Comparison of ENCODE assay signal across 8 cellular contexts in genomic region chr7:47453093-47454056, GRCh38.
DNase-seq lines count a peak whose midpoint lies in the region; ATAC-seq, FAIRE-seq and TF ChIP-seq lines count a peak whose summit lies in the region.

No MANE protein-coding gene starts in this region.

- H3K79me2 ChIP-seq in astrocyte (ENCODE audit: insufficient read depth, low read length) = peaks cover 59% of the 10 kb centered on the region

- no peaks in the 10 kb centered on the region for H3K9me3 Mint-ChIP-seq in astrocyte (ENCODE audit: unreplicated experiment)

- no peaks in the 10 kb centered on the region for H3K27me3 Mint-ChIP-seq in astrocyte (ENCODE audit: low read depth, unreplicated experiment)

- H3K9ac ChIP-seq in astrocyte (ENCODE audit: low read length) (peak overlapping the region; percentile 75), kidney (ENCODE audit: low read length in 2 of 2) (peak overlapping the region; percentile 66 to 73)

- peak in 1 of 2 donors; percentile 31 for TF ChIP-seq POLR2A in suprapubic skin (IDR thresholded peaks at IDR 0.05)

- TF ChIP-seq CTCF in astrocyte (IDR thresholded peaks at IDR 0.05; ENCODE audit: insufficient read depth, low read depth, low read length) (no peak), kidney (IDR thresholded peaks at IDR 0.05; ENCODE audit: borderline replicate concordance, extremely low read depth, insufficient read depth) (no peak), suprapubic skin (IDR thresholded peaks at IDR 0.05) (no peak)

- H3K4me3 ChIP-seq in astrocyte (ENCODE audit: insufficient read depth, low read depth, low read length) (peak overlapping the region; percentile 13), kidney (ENCODE audit: low read length in 2 of 2) (peak overlapping the region; percentile 1 to 32), suprapubic skin (peak overlapping the region; percentile 25)

- peak; percentile 90 for DNase-seq in HT1080 (ENCODE audit: low read depth)
- peak; percentile 90 for DNase-seq in astrocyte (ENCODE audit: low read depth)
- DNase-seq in kidney = peak; percentile 94
- peak in 1 of 2 donors; percentile 88 for DNase-seq in suprapubic skin (ENCODE audit: low spot score in 2 of 2)
- DNase-seq in iPS-NIHi7 (ENCODE audit: extremely low spot score) = no peak
- DNase-seq in stimulated activated naive CD8-positive, alpha-beta T cell treated with anti-CD3 and anti-CD28 coated beads, Interleukin-15, Interleukin-2, amounts not matched to agents 100 U/mL and 50 U/mL, for 24 hours = no peak
- no peak for DNase-seq in putamen (ENCODE audit: low spot score)

- WGBS in suprapubic skin = 45% methylated on average over 20 of the region's 23 CpGs

- peaks cover 56% of the 10 kb centered on the region for H3K4me1 Mint-ChIP-seq in astrocyte (ENCODE audit: low read depth, unreplicated experiment)

- no peaks in the 10 kb centered on the region for H3K9me3 ChIP-seq in astrocyte (ENCODE audit: insufficient read depth, low read depth, low read length)
- H3K9me3 ChIP-seq in kidney (ENCODE audit: control insufficient read depth in 1 of 2, low read length in 2 of 2) = no peaks in the 10 kb centered on the region
- H3K9me3 ChIP-seq in suprapubic skin = no peaks in the 10 kb centered on the region

- peaks cover 8% of the 10 kb centered on the region for H3K36me3 Mint-ChIP-seq in astrocyte (ENCODE audit: low read depth, unreplicated experiment)

- intact Hi-C loops in kidney (cut with DNase I) = no loop called here

- ATAC-seq in stimulated activated naive CD8-positive, alpha-beta T cell treated with anti-CD3 and anti-CD28 coated beads, Interleukin-15, Interleukin-2, amounts not matched to agents 100 U/mL and 50 U/mL, for 24 hours = no peak
- no peak for ATAC-seq in GM21619 (IDR thresholded peaks at IDR 0.05; ENCODE audit: unreplicated experiment)

- H3K27ac ChIP-seq in astrocyte (ENCODE audit: low read depth, low read length) = peak overlapping the region; percentile 90
- H3K27ac ChIP-seq in kidney (ENCODE audit: low read depth in 2 of 2, low read length in 2 of 2) = peak overlapping the region; percentile 85 to 93
- peak overlapping the region; percentile 91 for H3K27ac ChIP-seq in suprapubic skin

- H3K27me3 ChIP-seq in astrocyte (ENCODE audit: insufficient read depth, low read length) = no peaks in the 10 kb centered on the region
- H3K27me3 ChIP-seq in suprapubic skin = no peaks in the 10 kb centered on the region

- peak overlapping the region; percentile 85 for H3K27ac Mint-ChIP-seq in astrocyte (ENCODE audit: unreplicated experiment)

- H3K4me2 ChIP-seq in astrocyte (ENCODE audit: low read length) = peak overlapping the region; percentile 67

- H3K4me1 ChIP-seq in astrocyte (ENCODE audit: insufficient read depth, low read length) (peaks cover 61% of the 10 kb centered on the region), kidney (ENCODE audit: control insufficient read depth in 1 of 2, insufficient read depth in 1 of 2, low read depth in 1 of 2, low read length in 2 of 2) (peaks cover 47 to 52% of the 10 kb centered on the region in 2 donors), suprapubic skin (peaks cover 35% of the 10 kb centered on the region)

- peaks cover 15% of the 10 kb centered on the region for H4K20me1 ChIP-seq in astrocyte (ENCODE audit: insufficient read depth, low read length)

- TF ChIP-seq EP300 in suprapubic skin (IDR thresholded peaks at IDR 0.05) = no peak

- H3K4me3 Mint-ChIP-seq in astrocyte (ENCODE audit: unreplicated experiment) = no peak overlapping the region

- peak; percentile 91 for FAIRE-seq in astrocyte (lab: Jason Lieb, UNC)
- no peak for FAIRE-seq in kidney (lab: Jason Lieb, UNC)

- no peaks in the 10 kb centered on the region for H3K36me3 ChIP-seq in astrocyte (ENCODE audit: insufficient read depth, low read length)
- H3K36me3 ChIP-seq in kidney (ENCODE audit: control insufficient read depth in 1 of 2, insufficient read depth in 2 of 2, low read length in 2 of 2) = no peaks in the 10 kb centered on the region
- H3K36me3 ChIP-seq in suprapubic skin = no peaks in the 10 kb centered on the region

- H2AFZ ChIP-seq in astrocyte (ENCODE audit: low read depth, low read length) = peak overlapping the region; percentile 10

Comparison
In these comparisons a context has a peak if more than half of its experiments do, and no peak if none do; other contexts are left out.
1. DNase-seq: peak in HT1080 (single experiment), astrocyte (single experiment) and kidney (single experiment); none in iPS-NIHi7 (single experiment), stimulated activated naive CD8-positive, alpha-beta T cell treated with anti-CD3 and anti-CD28 coated beads, Interleukin-15, Interleukin-2, amounts not matched to agents 100 U/mL and 50 U/mL, for 24 hours (single experiment) and putamen (single experiment).
2. Peak in every context shown above with its lines, with median percentiles within 50 percentile points of each other: H3K27ac ChIP-seq and H3K4me3 ChIP-seq.